In genomic region chr11:75142714-75143419, GRCh38 we compare ENCODE assay signal across 9 cellular contexts. TPM values are rescaled to one million over a fixed set of nuclear protein-coding genes. Genes with fewer than 3 reads are reported as not detected.
DNase-seq lines count a peak whose midpoint lies in the region; ATAC-seq, FAIRE-seq and TF ChIP-seq lines count a peak whose summit lies in the region.
"Had no signal": no experiment of that assay in that cellular context is flagged by ENCODE, and none has a peak within 500 bp of the region (broad histone marks: within the 10 kb centered on the region; RNA-seq: fewer than 3 reads in every experiment).

No MANE protein-coding gene starts in this region.

- H3K27me3 Mint-ChIP-seq in Calu3 (ENCODE audit: unreplicated experiment) (peaks cover 32% of the 10 kb centered on the region), GM23338 (ENCODE audit: insufficient read depth, low read depth, poor library complexity) (peaks cover 31% of the 10 kb centered on the region)

- H4K20me1 ChIP-seq in GM23338 (replicated peaks; ENCODE audit: insufficient read depth) = no peaks in the 10 kb centered on the region

- H3K79me2 ChIP-seq in GM23338 (replicated peaks; ENCODE audit: insufficient read depth) = no peaks in the 10 kb centered on the region

- TF ChIP-seq CTCF in Calu3 (IDR thresholded peaks at IDR 0.05; ENCODE audit: unreplicated experiment) (no peak), GM23338 (conservative IDR thresholded peaks at IDR 0.05; ENCODE audit: low read depth in 2 of 2) (no peak), bronchial epithelial cell (IDR thresholded peaks at IDR 0.05; ENCODE audit: insufficient read depth, low read length, severe bottlenecking) (no peak)

- peak; percentile 54 for DNase-seq in Calu3
- DNase-seq in GM23338 (ENCODE audit: low spot score) = peak; percentile 54
- DNase-seq in NCI-H187 treated with DMSO at 0.1 percent for 48 hours (lab: John Stamatoyannopoulos, UW) = peak; percentile 28
- peak; percentile 89 for DNase-seq in bronchial epithelial cell (ENCODE audit: low read depth)
- peak; percentile 90 for DNase-seq in kidney glomerular epithelial cell (lab: John Stamatoyannopoulos, UW)
- peak; percentile 79 for DNase-seq in stimulated activated CD4-positive, alpha-beta T cell treated with anti-CD3 and anti-CD28 coated beads, Interleukin-4, amount 100 ng/mL, for 24 hours

- no peak for FAIRE-seq in bronchial epithelial cell (lab: Jason Lieb, UNC)

- H3F3A ChIP-seq in GM23338 (replicated peaks; ENCODE audit: low read depth) = no peaks in the 10 kb centered on the region

- H3K27me3 ChIP-seq in GM23338 (ENCODE audit: insufficient read depth) (no peaks in the 10 kb centered on the region), bronchial epithelial cell (ENCODE audit: control insufficient read depth, insufficient read depth, low read length) (no peaks in the 10 kb centered on the region)

- H3K36me3 Mint-ChIP-seq in Calu3 (ENCODE audit: insufficient read depth, unreplicated experiment) (no peaks in the 10 kb centered on the region), GM23338 (ENCODE audit: low read depth) (no peaks in the 10 kb centered on the region)

- H3K4me1 ChIP-seq in GM23338 (ENCODE audit: insufficient read depth) = no peaks in the 10 kb centered on the region; the same call in 1 of the 2 replicates

- H3K4me1 Mint-ChIP-seq in Calu3 (ENCODE audit: low read depth, unreplicated experiment) (peaks cover 13% of the 10 kb centered on the region), GM23338 (peaks cover 7% of the 10 kb centered on the region)

- H3K36me3 ChIP-seq in GM23338 (ENCODE audit: insufficient read depth) = no peaks in the 10 kb centered on the region
- H3K36me3 ChIP-seq in bronchial epithelial cell (ENCODE audit: control insufficient read depth, insufficient read depth, low read length) = no peaks in the 10 kb centered on the region

- BruUV-seq in Calu3 (replicated peaks; lab: Mats Ljungman, UMichigan) = no TSS peak

- no peaks in the 10 kb centered on the region for H3K9me3 Mint-ChIP-seq in Calu3 (ENCODE audit: low read depth, unreplicated experiment)
- H3K9me3 Mint-ChIP-seq in GM23338 = no peaks in the 10 kb centered on the region; the same call in 2 of the 3 replicates

- peak; percentile 10; the same call in 2 of the 3 replicates for ATAC-seq in GM23338
- ATAC-seq in activated CD4-positive, CD25-positive, alpha-beta regulatory T cell treated with anti-CD3 and anti-CD28 coated beads, Interleukin-2, amount 50 U/mL, for 24 hours = peak; percentile 90 to 93
- no peak for ATAC-seq in HG03565 (IDR thresholded peaks at IDR 0.05; ENCODE audit: unreplicated experiment)

- H3K27ac Mint-ChIP-seq in Calu3 (ENCODE audit: unreplicated experiment) (peak overlapping the region; percentile 24), GM23338 (no peak overlapping the region)

- intact Hi-C loops in Calu3 (cut with micrococcal nuclease; ENCODE audit: unreplicated experiment) = loop anchor here (5.0 kb wide), 1 partner anchor 211 kb away; no protein-coding TSS in a partner anchor

- H3K4me2 ChIP-seq in GM23338 = no peak overlapping the region

- H3K4me3 Mint-ChIP-seq in Calu3 (ENCODE audit: low read depth, unreplicated experiment) = no peak overlapping the region
- H3K4me3 Mint-ChIP-seq in GM23338 = no peak overlapping the region

- H3K4me3 ChIP-seq in GM23338 = no peak overlapping the region
- no peak overlapping the region for H3K4me3 ChIP-seq in bronchial epithelial cell (ENCODE audit: low read depth, low read length)

- H2AFZ ChIP-seq in GM23338 = peak overlapping the region; percentile 80

- H3K27ac ChIP-seq in GM23338 (ENCODE audit: low read depth) = no peak overlapping the region

- no peaks in the 10 kb centered on the region for H3K9me2 ChIP-seq in GM23338 (ENCODE audit: insufficient read depth)

- CTCF ChIA-PET in Calu3 (lab: Charles Lee) = interaction anchor here (0.6 to 9.9 kb wide), 5 partner anchors 62 to 1228 kb away, joined by 3 to 148 read pairs (median 9); no protein-coding TSS in a partner anchor

TF ChIP-seq in GM23338, 12 proteins besides CTCF, POLR2A, EP300 and RAD21:
- no peak for TF ChIP-seq EZH2phosphoT487 (IDR thresholded peaks at IDR 0.05; ENCODE audit: unreplicated experiment)
- no peak for TF ChIP-seq STAT1 (IDR thresholded peaks at IDR 0.05; ENCODE audit: unreplicated experiment)
- TF ChIP-seq EZH2 (IDR thresholded peaks at IDR 0.05; ENCODE audit: low read depth, unreplicated experiment) = no peak
- no peak for TF ChIP-seq ZNF331 (CRISPR knock-in tag; IDR thresholded peaks at IDR 0.05; ENCODE audit: low read depth)
- TF ChIP-seq CREB1 (CRISPR knock-in tag; IDR thresholded peaks at IDR 0.05; ENCODE audit: low read depth) = no peak

RNA-seq across cellular contexts. Expression of gene SLCO2B1, which starts 8.0 kb away (rescaled TPM):
- total RNA-seq in Calu3 (2022) (0.27 and 0.31 TPM in 2 replicates), bronchial epithelial cell (not detected in 2 replicates)
- not detected in 2 replicates for total RNA-seq in GM23338 (2014; rRNA removed; shearing (Covaris generic))
- polyA plus RNA-seq in GM23338 (2016; fragmentation: Nextera tagmentation; extraction: Ambion mirVana) = 0.03 TPM in 1 of 2 replicates, not detected in the other

RNA-seq across cellular contexts. Expression of gene OR2AT4, which starts 46.2 kb away (rescaled TPM):
- not detected in 2 replicates for total RNA-seq in Calu3 (2022)
- total RNA-seq in GM23338 (2014; rRNA removed; shearing (Covaris generic)) = not detected in 2 replicates
- polyA plus RNA-seq in GM23338 (2016; fragmentation: Nextera tagmentation; extraction: Ambion mirVana) = not detected in 2 replicates
- total RNA-seq in bronchial epithelial cell = under 0.01 TPM in 1 of 2 replicates, not detected in the other
- total RNA-seq: T-helper 2 cell treated with Interferon-gamma antibody and Interleukin-4, amounts not matched to agents 100 ng/mL and 5 ng/mL, for 36 hours had no signal

Comparison
In these comparisons a context has a peak if more than half of its experiments do, and no peak if none do; other contexts are left out.
1. DNase-seq: peak in every context shown above with its lines; median percentile 90 in kidney glomerular epithelial cell; 89 in bronchial epithelial cell; 79 in stimulated activated CD4-positive, alpha-beta T cell treated with anti-CD3 and anti-CD28 coated beads, Interleukin-4, amount 100 ng/mL, for 24 hours; 54 in Calu3; 54 in GM23338; 28 in NCI-H187 treated with DMSO at 0.1 percent for 48 hours.